Comparison of ENCODE assay signal across 17 cellular contexts in the genomic region with DNA sequence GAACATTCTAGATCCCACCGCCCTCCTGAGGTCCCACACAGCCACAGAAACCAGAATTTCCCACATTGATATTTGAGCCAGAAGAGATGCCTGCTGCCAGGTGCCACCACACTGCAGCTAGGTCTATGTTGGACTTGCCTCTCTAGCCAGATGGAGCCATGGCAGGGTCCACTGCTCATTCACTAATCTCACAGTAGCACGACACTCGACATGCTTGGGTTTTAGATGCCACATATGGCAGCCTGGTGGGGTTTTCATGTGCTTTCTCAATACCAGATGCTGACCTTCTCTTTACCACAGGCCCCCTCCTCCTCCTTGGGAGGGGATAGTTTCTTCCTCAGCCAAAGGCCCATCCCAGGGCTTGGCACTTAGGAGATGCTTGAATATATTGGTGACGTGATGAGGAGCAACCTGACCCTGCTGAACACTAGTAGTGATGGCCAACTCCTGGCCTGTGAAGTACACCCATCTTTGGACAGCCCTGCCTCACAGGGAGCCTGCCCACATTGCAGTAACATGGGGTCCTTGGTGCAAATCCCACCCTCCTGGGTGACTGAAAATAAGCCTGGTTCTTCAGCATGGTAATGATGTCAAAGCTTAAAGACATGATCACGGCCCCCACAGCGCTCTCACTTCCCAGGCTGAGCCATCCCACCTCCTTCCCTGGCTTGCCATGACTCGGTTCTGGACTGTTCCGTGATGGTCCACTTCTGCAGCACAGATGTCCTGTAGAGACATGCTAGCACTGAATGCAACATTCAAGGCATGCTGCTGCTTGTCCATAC.
DNase-seq lines count a peak whose midpoint lies in the region; ATAC-seq, FAIRE-seq and TF ChIP-seq lines count a peak whose summit lies in the region.
"Had no signal": no experiment of that assay in that cellular context is flagged by ENCODE, and none has a peak within 500 bp of the region (broad histone marks: within the 10 kb centered on the region; RNA-seq: fewer than 3 reads in every experiment).

No MANE protein-coding gene starts in this region.

- H3K4me1 Mint-ChIP-seq in activated naive CD4-positive, alpha-beta T cell treated with anti-CD3 and anti-CD28 coated beads, Interleukin-2, amount 10 ng/mL, durations not matched to agents 7 days and 5 days = peaks cover 3% of the 10 kb centered on the region

- peaks cover 17% of the 10 kb centered on the region for H3K27me3 Mint-ChIP-seq in activated naive CD4-positive, alpha-beta T cell treated with anti-CD3 and anti-CD28 coated beads, Interleukin-2, amount 10 ng/mL, durations not matched to agents 7 days and 5 days

- no peaks in the 10 kb centered on the region for H3K9me3 Mint-ChIP-seq in activated naive CD4-positive, alpha-beta T cell treated with anti-CD3 and anti-CD28 coated beads, Interleukin-2, amount 10 ng/mL, durations not matched to agents 7 days and 5 days

- intact Hi-C loops in pancreas (cut with DNase I) = no loop called here

- no peaks in the 10 kb centered on the region for H3K27me3 ChIP-seq in pancreas

- TF ChIP-seq CTCF in pancreas (IDR thresholded peaks at IDR 0.05) = no peak

- 81 to 90% methylated on average over 8 of the region's 8 CpGs for WGBS in pancreas, 2 donors

- CTCF ChIA-PET in activated naive CD4-positive, alpha-beta T cell treated with anti-CD3 and anti-CD28 coated beads, Interleukin-2, amount 10 ng/mL, durations not matched to agents 7 days and 5 days (lab: Charles Lee) = no interaction called here

- no peaks in the 10 kb centered on the region for H3K4me1 ChIP-seq in pancreas

- no peak for FAIRE-seq in pancreas (lab: Jason Lieb, UNC)
- FAIRE-seq: A204.1, GM19239 had no signal

- no peaks in the 10 kb centered on the region for H3K36me3 Mint-ChIP-seq in activated naive CD4-positive, alpha-beta T cell treated with anti-CD3 and anti-CD28 coated beads, Interleukin-2, amount 10 ng/mL, durations not matched to agents 7 days and 5 days

- no peaks in the 10 kb centered on the region for H3K36me3 ChIP-seq in pancreas

- no peak overlapping the region for H3K27ac ChIP-seq in pancreas
- H3K27ac ChIP-seq: C4-2B, GM23248, PC-9 had no signal

- ATAC-seq in pancreas (no peak), GM19397 (IDR thresholded peaks at IDR 0.05; ENCODE audit: unreplicated experiment) (no peak), GM19351 (IDR thresholded peaks at IDR 0.05; ENCODE audit: unreplicated experiment) (no peak)
- ATAC-seq: HCT116 had no signal

- no peak overlapping the region for H3K4me3 ChIP-seq in pancreas
- H3K4me3 ChIP-seq: GM23248, PC-9 had no signal

- no peak for DNase-seq in activated naive CD4-positive, alpha-beta T cell treated with anti-CD3 and anti-CD28 coated beads, Interleukin-2, amount 10 ng/mL, durations not matched to agents 7 days and 5 days
- no peak for DNase-seq in activated naive CD4-positive, alpha-beta T cell treated with Interleukin-2 at 50 U/mL for 16 hours
- DNase-seq in activated CD8-positive, alpha-beta memory T cell treated with anti-CD3 and anti-CD28 coated beads, Interleukin-2, amount 50 U/mL, for 48 hours = peak; percentile 18
- DNase-seq in mesenteric fat pad (ENCODE audit: low spot score) = peak; percentile 55
- no peak for DNase-seq in pancreas
- no peak for DNase-seq in NOMO-1 treated with dmso at 0.1 percent for 144 hours (lab: John Stamatoyannopoulos, UW; ENCODE audit: unreplicated experiment)
- DNase-seq: GM23248, NCI-H1105 treated with DMSO at 0.1 percent for 48 hours, NCI-H187 treated with DMSO at 0.1 percent for 48 hours, NCI-H82, PC-9 had no signal

- no peaks in the 10 kb centered on the region for H3K9me3 ChIP-seq in pancreas

- peak overlapping the region; percentile 43 for H3K27ac Mint-ChIP-seq in activated naive CD4-positive, alpha-beta T cell treated with anti-CD3 and anti-CD28 coated beads, Interleukin-2, amount 10 ng/mL, durations not matched to agents 7 days and 5 days

- H3K4me3 Mint-ChIP-seq in activated naive CD4-positive, alpha-beta T cell treated with anti-CD3 and anti-CD28 coated beads, Interleukin-2, amount 10 ng/mL, durations not matched to agents 7 days and 5 days = no peak overlapping the region

Comparison
In these comparisons a context has a peak if more than half of its experiments do, and no peak if none do; other contexts are left out.
1. DNase-seq: peak in activated CD8-positive, alpha-beta memory T cell treated with anti-CD3 and anti-CD28 coated beads, Interleukin-2, amount 50 U/mL, for 48 hours (single experiment) and mesenteric fat pad (single experiment); none in activated naive CD4-positive, alpha-beta T cell treated with anti-CD3 and anti-CD28 coated beads, Interleukin-2, amount 10 ng/mL, durations not matched to agents 7 days and 5 days (single experiment), activated naive CD4-positive, alpha-beta T cell treated with Interleukin-2 at 50 U/mL for 16 hours (single experiment), pancreas (0 of 6) and NOMO-1 treated with dmso at 0.1 percent for 144 hours (single experiment).